In the genomic region with DNA sequence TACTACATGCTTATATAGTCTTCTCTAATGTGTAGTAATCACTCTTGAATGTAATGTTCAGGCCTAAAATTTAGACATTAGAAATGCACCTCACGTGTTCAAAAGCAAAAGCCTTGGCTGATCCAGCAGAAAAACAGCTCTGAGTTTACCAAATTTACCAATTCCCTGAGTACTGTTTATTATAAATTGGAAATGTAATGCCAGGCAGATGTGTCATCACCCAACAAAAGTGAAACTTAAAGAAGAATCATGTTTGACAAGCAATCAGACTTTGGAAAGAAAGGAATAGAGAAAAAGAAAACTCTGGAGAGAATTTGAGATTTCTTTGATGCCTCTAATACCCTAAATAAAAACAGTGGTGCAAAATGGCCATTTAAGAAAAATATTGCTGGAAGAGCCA, we compare ENCODE assay signal across 12 cellular contexts. TPM values are rescaled to one million over a fixed set of nuclear protein-coding genes. Genes with fewer than 3 reads are reported as not detected.
A peak's percentile ranks its signal among the peaks of the same experiment; 100 is the strongest.
DNase-seq lines count a peak whose midpoint lies in the region; ATAC-seq and TF ChIP-seq lines count a peak whose summit lies in the region.
"Had no signal": no experiment of that assay in that cellular context is flagged by ENCODE, and none has a peak within 500 bp of the region (broad histone marks: within the 10 kb centered on the region; RNA-seq: fewer than 3 reads in every experiment).

No MANE protein-coding gene starts in this region.

- no peak for TF ChIP-seq CTCF in choroid plexus epithelial cell (conservative IDR thresholded peaks at IDR 0.05; ENCODE audit: low read depth, low read length)

- POLR2A ChIA-PET in activated CD8-positive, alpha-beta T cell treated with anti-CD3 and anti-CD28 coated beads, Interleukin-2, amount 10 ng/mL, durations not matched to agents 7 days and 5 days (lab: Charles Lee): interaction anchor here (0.8 kb wide), 1 partner anchor 265 kb away, joined by 3 read pairs; no protein-coding TSS in a partner anchor

- no peak overlapping the region for H3K4me3 Mint-ChIP-seq in activated CD8-positive, alpha-beta T cell treated with anti-CD3 and anti-CD28 coated beads, Interleukin-2, amount 10 ng/mL, durations not matched to agents 7 days and 5 days
- H3K4me3 Mint-ChIP-seq: activated T-cell treated with anti-CD3 and anti-CD28 coated beads, Interleukin-2, amount 50 U/mL, for 72 hours had no signal

- no peaks in the 10 kb centered on the region for H3K36me3 Mint-ChIP-seq in activated CD8-positive, alpha-beta T cell treated with anti-CD3 and anti-CD28 coated beads, Interleukin-2, amount 10 ng/mL, durations not matched to agents 7 days and 5 days (ENCODE audit: low read depth)

- peaks cover 13% of the 10 kb centered on the region for H3K27me3 Mint-ChIP-seq in activated CD8-positive, alpha-beta T cell treated with anti-CD3 and anti-CD28 coated beads, Interleukin-2, amount 10 ng/mL, durations not matched to agents 7 days and 5 days (ENCODE audit: low read depth)

- CTCF ChIA-PET in activated CD8-positive, alpha-beta T cell treated with anti-CD3 and anti-CD28 coated beads, Interleukin-2, amount 10 ng/mL, durations not matched to agents 7 days and 5 days (lab: Charles Lee): interaction anchor here (0.9 to 3.9 kb wide), 11 partner anchors 9 to 332 kb away, joined by 3 to 29 read pairs (median 4); no protein-coding TSS in a partner anchor

- no peak overlapping the region for H3K4me3 ChIP-seq in choroid plexus epithelial cell (ENCODE audit: low read depth, low read length)
- H3K4me3 ChIP-seq: heart right ventricle had no signal

- ATAC-seq in activated CD8-positive, alpha-beta T cell treated with anti-CD3 and anti-CD28 coated beads, Interleukin-2, amount 10 ng/mL, durations not matched to agents 7 days and 5 days: no peak
- no peak for ATAC-seq in HG02678 (IDR thresholded peaks at IDR 0.05; ENCODE audit: unreplicated experiment)
- no peak for ATAC-seq in GM21390 (IDR thresholded peaks at IDR 0.05; ENCODE audit: unreplicated experiment)

- H3K4me1 Mint-ChIP-seq in activated CD8-positive, alpha-beta T cell treated with anti-CD3 and anti-CD28 coated beads, Interleukin-2, amount 10 ng/mL, durations not matched to agents 7 days and 5 days (ENCODE audit: low read depth): no peaks in the 10 kb centered on the region

- no peak overlapping the region for H3K27ac Mint-ChIP-seq in activated CD8-positive, alpha-beta T cell treated with anti-CD3 and anti-CD28 coated beads, Interleukin-2, amount 10 ng/mL, durations not matched to agents 7 days and 5 days
- H3K27ac Mint-ChIP-seq: activated T-cell treated with anti-CD3 and anti-CD28 coated beads, Interleukin-2, amount 50 U/mL, for 72 hours had no signal

- DNase-seq in AG08396 (ENCODE audit: low spot score) (peak; percentile 26), LHCN-M2 (ENCODE audit: low read depth) (peak; percentile 56), choroid plexus epithelial cell (ENCODE audit: low read depth) (peak; percentile 73), myocyte (ENCODE audit: low read depth) (peak; percentile 17), occipital lobe (lab: John Stamatoyannopoulos, UW) (no peak)
- no peak for DNase-seq in activated CD8-positive, alpha-beta T cell treated with anti-CD3 and anti-CD28 coated beads, Interleukin-2, amount 10 ng/mL, durations not matched to agents 7 days and 5 days
- DNase-seq: left colon; stimulated activated naive CD4-positive, alpha-beta T cell treated with Interleukin-2 at 50 U/mL for 16 hours had no signal

- H3K9me3 Mint-ChIP-seq in activated CD8-positive, alpha-beta T cell treated with anti-CD3 and anti-CD28 coated beads, Interleukin-2, amount 10 ng/mL, durations not matched to agents 7 days and 5 days (ENCODE audit: insufficient read depth): no peaks in the 10 kb centered on the region
- H3K9me3 Mint-ChIP-seq: activated T-cell treated with anti-CD3 and anti-CD28 coated beads, Interleukin-2, amount 50 U/mL, for 72 hours had no signal

RNA-seq across cellular contexts. Expression of a gene that starts 26.5 kb away (rescaled TPM):
- total RNA-seq in LHCN-M2 (2014; rRNA removed) (106 and 135 TPM in 2 replicates), myocyte (116 and 121 TPM in 2 replicates), occipital lobe (66.8 TPM)
- polyA plus RNA-seq in LHCN-M2 (2012): 142 TPM
- 165 TPM for polyA plus RNA-seq in myocyte (2012)
- 10 to 100 TPM; 87.5 to 90.8 TPM for total RNA-seq in activated CD8-positive, alpha-beta T cell treated with anti-CD3 and anti-CD28 coated beads, Interleukin-2, amount 10 ng/mL, durations not matched to agents 7 days and 5 days

RNA-seq across cellular contexts. Expression of a gene that starts 55.5 kb away (rescaled TPM):
- 93.8 and 99.7 TPM in 2 replicates for total RNA-seq in LHCN-M2 (2014; rRNA removed)
- polyA plus RNA-seq in LHCN-M2 (2012): 45.1 TPM
- 70.4 and 81.0 TPM in 2 replicates for total RNA-seq in myocyte
- 39.8 TPM for polyA plus RNA-seq in myocyte (2012)
- total RNA-seq in activated CD8-positive, alpha-beta T cell treated with anti-CD3 and anti-CD28 coated beads, Interleukin-2, amount 10 ng/mL, durations not matched to agents 7 days and 5 days: 10 to 100 TPM; 23.1 to 27.7 TPM
- total RNA-seq in occipital lobe: 7.2 TPM

Comparison
In these comparisons a context has a peak if more than half of its experiments do, and no peak if none do; other contexts are left out.
1. DNase-seq: peak in AG08396 (single experiment), LHCN-M2 (single experiment), choroid plexus epithelial cell (single experiment) and myocyte (single experiment); none in activated CD8-positive, alpha-beta T cell treated with anti-CD3 and anti-CD28 coated beads, Interleukin-2, amount 10 ng/mL, durations not matched to agents 7 days and 5 days (single experiment) and occipital lobe (single experiment).